9 cellular contexts compared by ENCODE assay signal in genomic region chr4:93199492-93199891, GRCh38.
A peak's percentile ranks its signal among the peaks of the same experiment; 100 is the strongest.
DNase-seq lines count a peak whose midpoint lies in the region; ATAC-seq and TF ChIP-seq lines count a peak whose summit lies in the region.
"Had no signal": no experiment of that assay in that cellular context is flagged by ENCODE, and none has a peak within 500 bp of the region (broad histone marks: within the 10 kb centered on the region; RNA-seq: fewer than 3 reads in every experiment).

No MANE protein-coding gene starts in this region.

- intact Hi-C loops in uterus (cut with DNase I; ENCODE audit: low total_unique reads), result no loop called here

- ATAC-seq in HG03442 (IDR thresholded peaks at IDR 0.05; ENCODE audit: unreplicated experiment), result peak; percentile 50
- ATAC-seq in natural killer cell treated with Interleukin-12 subunit alpha and Interleukin-12 subunit beta and Interleukin-15 and Interleukin-18, amount 100 ng/mL, for 72 hours, result no peak

- peak overlapping the region; percentile 54 to 70 (median 63) for H3K27ac Mint-ChIP-seq in nephron
- no peak overlapping the region for H3K27ac Mint-ChIP-seq in natural killer cell treated with Interleukin-12 subunit alpha and Interleukin-12 subunit beta and Interleukin-15 and Interleukin-18, amount 100 ng/mL, for 72 hours

- no peak overlapping the region for H3K4me3 Mint-ChIP-seq in nephron
- H3K4me3 Mint-ChIP-seq in natural killer cell treated with Interleukin-12 subunit alpha and Interleukin-12 subunit beta and Interleukin-15 and Interleukin-18, amount 100 ng/mL, for 72 hours, result no peak overlapping the region

- no peaks in the 10 kb centered on the region for H3K27me3 Mint-ChIP-seq in nephron (ENCODE audit: low read depth)
- no peaks in the 10 kb centered on the region for H3K27me3 Mint-ChIP-seq in natural killer cell treated with Interleukin-12 subunit alpha and Interleukin-12 subunit beta and Interleukin-15 and Interleukin-18, amount 100 ng/mL, for 72 hours

- H3K4me1 ChIP-seq in uterus, result no peaks in the 10 kb centered on the region
- no peaks in the 10 kb centered on the region for H3K4me1 ChIP-seq in right atrium auricular region

- no peaks in the 10 kb centered on the region for H3K36me3 Mint-ChIP-seq in nephron (ENCODE audit: low read depth)
- peaks cover 5% of the 10 kb centered on the region for H3K36me3 Mint-ChIP-seq in natural killer cell treated with Interleukin-12 subunit alpha and Interleukin-12 subunit beta and Interleukin-15 and Interleukin-18, amount 100 ng/mL, for 72 hours

- TF ChIP-seq POLR2A in uterus (IDR thresholded peaks at IDR 0.05), result no peak

- H3K9me3 ChIP-seq in uterus (no peaks in the 10 kb centered on the region), right atrium auricular region (no peaks in the 10 kb centered on the region)

- H3K9me3 Mint-ChIP-seq in nephron, result no peaks in the 10 kb centered on the region
- H3K9me3 Mint-ChIP-seq in natural killer cell treated with Interleukin-12 subunit alpha and Interleukin-12 subunit beta and Interleukin-15 and Interleukin-18, amount 100 ng/mL, for 72 hours, result peaks cover 9% of the 10 kb centered on the region

- H3K27ac ChIP-seq in uterus (no peak overlapping the region), right atrium auricular region (no peak overlapping the region)

- H3K36me3 ChIP-seq in uterus, result no peaks in the 10 kb centered on the region
- H3K36me3 ChIP-seq in right atrium auricular region, result no peaks in the 10 kb centered on the region

- H3K27me3 ChIP-seq in uterus (no peaks in the 10 kb centered on the region), right atrium auricular region (no peaks in the 10 kb centered on the region)

- TF ChIP-seq CTCF in nephron (IDR thresholded peaks at IDR 0.05; ENCODE audit: unreplicated experiment in 3 of 3), result peak; percentile 46 to 62 (median 55)
- TF ChIP-seq CTCF in uterus (IDR thresholded peaks at IDR 0.05), result peak in 1 of 4 experiments; percentile 12
- peak in 1 of 2 donors; percentile 48 for TF ChIP-seq CTCF in right atrium auricular region (IDR thresholded peaks at IDR 0.05)

- H3K4me3 ChIP-seq in uterus (no peak overlapping the region), right atrium auricular region (no peak overlapping the region)

- peak; percentile 60 for DNase-seq in DMS53 treated with DMSO at 0.1 percent for 48 hours (lab: John Stamatoyannopoulos, UW; ENCODE audit: unreplicated experiment)
- peak; percentile 36 for DNase-seq in NCI-H526 treated with DMSO at 0.1 percent for 48 hours (lab: John Stamatoyannopoulos, UW)
- peak; percentile 13 for DNase-seq in dermis blood vessel endothelial cell
- no peak for DNase-seq in uterus
- DNase-seq in right atrium auricular region (ENCODE audit: low spot score), result no peak
- DNase-seq in natural killer cell treated with Interleukin-12 subunit alpha and Interleukin-12 subunit beta and Interleukin-15 and Interleukin-18, amount 100 ng/mL, for 72 hours (ENCODE audit: low spot score), result no peak
- DNase-seq: left cardiac atrium had no signal

- H3K4me1 Mint-ChIP-seq in nephron, result peaks cover 17% of the 10 kb centered on the region
- no peaks in the 10 kb centered on the region for H3K4me1 Mint-ChIP-seq in natural killer cell treated with Interleukin-12 subunit alpha and Interleukin-12 subunit beta and Interleukin-15 and Interleukin-18, amount 100 ng/mL, for 72 hours (ENCODE audit: low read depth in 2 of 2)

Comparison
In these comparisons a context has a peak if more than half of its experiments do, and no peak if none do; other contexts are left out.
1. DNase-seq: peak in DMS53 treated with DMSO at 0.1 percent for 48 hours (single experiment), NCI-H526 treated with DMSO at 0.1 percent for 48 hours (single experiment) and dermis blood vessel endothelial cell (single experiment); none in uterus (0 of 2), right atrium auricular region (single experiment) and natural killer cell treated with Interleukin-12 subunit alpha and Interleukin-12 subunit beta and Interleukin-15 and Interleukin-18, amount 100 ng/mL, for 72 hours (single experiment).
2. H3K27ac Mint-ChIP-seq: peak in nephron (3 of 3); none in natural killer cell treated with Interleukin-12 subunit alpha and Interleukin-12 subunit beta and Interleukin-15 and Interleukin-18, amount 100 ng/mL, for 72 hours (0 of 2).